In the genomic region with DNA sequence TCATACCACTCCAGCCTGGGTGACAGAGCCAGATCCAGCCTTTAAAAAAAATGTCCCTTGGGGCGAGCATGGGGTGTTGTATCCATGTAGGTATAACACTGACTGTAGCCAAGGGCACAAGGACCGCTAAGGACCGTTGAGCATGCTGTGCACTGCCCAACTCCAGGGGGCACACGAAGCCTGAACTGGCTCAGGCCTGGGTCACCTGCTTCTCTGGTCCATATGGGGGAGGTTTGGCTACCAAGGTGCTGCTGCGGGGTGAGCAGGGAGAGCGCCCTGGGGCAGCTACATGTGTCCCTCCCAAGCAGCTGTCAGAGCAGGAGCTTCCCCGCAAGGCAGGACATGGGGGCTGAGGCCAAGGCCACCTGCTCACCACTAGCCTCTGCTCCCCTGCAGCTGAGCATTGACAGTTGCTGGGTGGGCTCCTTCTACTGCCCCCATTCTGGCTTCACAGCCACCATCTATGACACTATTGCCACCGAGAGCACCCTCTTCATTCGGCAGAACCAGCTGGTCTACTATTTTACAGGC, we compare ENCODE assay signal across 31 cellular contexts. TPM values are rescaled to one million over a fixed set of nuclear protein-coding genes. Genes with fewer than 3 reads are reported as not detected.
A peak's percentile ranks its signal among the peaks of the same experiment; 100 is the strongest.
DNase-seq lines count a peak whose midpoint lies in the region; ATAC-seq and TF ChIP-seq lines count a peak whose summit lies in the region.
"Had no signal": no experiment of that assay in that cellular context is flagged by ENCODE, and none has a peak within 500 bp of the region (broad histone marks: within the 10 kb centered on the region; RNA-seq: fewer than 3 reads in every experiment).

No MANE protein-coding gene starts in this region.

- no peaks in the 10 kb centered on the region for H3K27me3 ChIP-seq in DND-41 (ENCODE audit: insufficient read depth, low read length, poor library complexity)
- H3K27me3 ChIP-seq in RWPE2 (ENCODE audit: insufficient read depth, poor library complexity, severe bottlenecking) = no peaks in the 10 kb centered on the region
- H3K27me3 ChIP-seq: Peyer's patch had no signal

- no peaks in the 10 kb centered on the region for H3K4me1 ChIP-seq in DND-41 (ENCODE audit: insufficient read depth, low read length)
- no peaks in the 10 kb centered on the region for H3K4me1 ChIP-seq in RWPE2 (ENCODE audit: insufficient read depth, poor library complexity, severe bottlenecking)
- H3K4me1 ChIP-seq: foreskin keratinocyte, heart left ventricle, Peyer's patch, prostate gland had no signal

- H4K20me1 ChIP-seq in DND-41 (ENCODE audit: insufficient read depth, low read length) = no peaks in the 10 kb centered on the region

- no peak overlapping the region for H3K4me3 ChIP-seq in DND-41 (ENCODE audit: low read depth in 1 of 2, low read length in 2 of 2)
- H3K4me3 ChIP-seq in RWPE2 (ENCODE audit: severe bottlenecking) = no peak overlapping the region
- H3K4me3 ChIP-seq: esophagus squamous epithelium, GM12878, heart left ventricle, Peyer's patch, prostate gland, skin epidermis had no signal

- DNase-seq in DMS 273 (lab: John Stamatoyannopoulos, UW; ENCODE audit: unreplicated experiment) = peak; percentile 60
- DNase-seq in DMS 273 treated with DMSO at 0.1 percent for 48 hours (lab: John Stamatoyannopoulos, UW) = no peak
- no peak for DNase-seq in DND-41
- DNase-seq in RWPE2 (ENCODE audit: low spot score) = peak; percentile 36
- peak; percentile 64 for DNase-seq in myocyte (ENCODE audit: low read depth)
- DNase-seq in AML-193 (lab: John Stamatoyannopoulos, UW) = no peak
- no peak for DNase-seq in putamen (ENCODE audit: low spot score)
- no peak for DNase-seq in cerebellum (ENCODE audit: low spot score)
- DNase-seq: activated CD4-positive, alpha-beta T cell treated with anti-CD3 and anti-CD28 coated beads for 36 hours; activated naive CD4-positive, alpha-beta T cell treated with anti-CD3 and anti-CD28 coated beads, Interleukin-2, amount 50 U/mL, for 16 hours; CD4-positive, CD25-positive, alpha-beta regulatory T cell; dermis blood vessel endothelial cell; EL; esophagus squamous epithelium; foreskin keratinocyte; heart left ventricle; kidney; naive B cell; NCI-H187; NCI-H526; Peyer's patch; SHP77 treated with DMSO at 0.1 percent for 48 hours; stimulated activated naive B cell treated with anti-CD40 and anti-IgM and Interleukin-4, amounts not matched to agents 10 μg/mL and 1 μg/mL and 100 μg/mL, for 72 hours; substantia nigra; SW 1271 had no signal

- H3K9me3 ChIP-seq in DND-41 (ENCODE audit: insufficient read depth, low read length, severe bottlenecking) (no peaks in the 10 kb centered on the region), RWPE2 (ENCODE audit: severe bottlenecking) (no peaks in the 10 kb centered on the region)
- H3K9me3 ChIP-seq: esophagus squamous epithelium, heart left ventricle, neutrophil, Peyer's patch, prostate gland had no signal

- H3K27ac ChIP-seq in DND-41 (ENCODE audit: low read length) (no peak overlapping the region), RWPE2 (ENCODE audit: poor library complexity, severe bottlenecking) (no peak overlapping the region)
- H3K27ac ChIP-seq: 22Rv1, esophagus squamous epithelium, foreskin keratinocyte, heart left ventricle, neutrophil, Peyer's patch, prostate gland, skin epidermis had no signal

- H3K36me3 ChIP-seq in DND-41 (ENCODE audit: insufficient read depth, low read length) = no peaks in the 10 kb centered on the region
- H3K36me3 ChIP-seq in RWPE2 (ENCODE audit: low read depth) = no peaks in the 10 kb centered on the region
- H3K36me3 ChIP-seq: esophagus squamous epithelium, heart left ventricle, neutrophil, Peyer's patch, prostate gland had no signal

- no peaks in the 10 kb centered on the region for H3K79me2 ChIP-seq in DND-41 (ENCODE audit: insufficient read depth, low read length)

- TF ChIP-seq CTCF in DND-41 (IDR thresholded peaks at IDR 0.05; ENCODE audit: borderline replicate concordance, extremely low read depth, low read length, poor library complexity, severe bottlenecking) (no peak), RWPE2 (IDR thresholded peaks at IDR 0.05; ENCODE audit: poor library complexity, severe bottlenecking) (no peak)

- 0 out of 3 replicates have a peak, but pooled peaks have one; percentile 5 for ATAC-seq in DND-41 (ENCODE audit: insufficient read depth, low read depth)
- no peak; the same call in 2 of the 3 replicates for ATAC-seq in RWPE2 (ENCODE audit: low read depth)
- ATAC-seq: activated CD4-positive, alpha-beta T cell treated with anti-CD3 and anti-CD28 coated beads for 36 hours; activated T-helper 17 cell treated with anti-CD3 and anti-CD28 coated beads, Interleukin-2, amount 50 U/mL, for 72 hours; foreskin keratinocyte; GM12878; stimulated activated naive B cell treated with anti-CD40 and anti-IgM and Interleukin-4, amounts not matched to agents 10 μg/mL and 1 μg/mL and 100 μg/mL, for 72 hours had no signal

- H2AFZ ChIP-seq in DND-41 (ENCODE audit: low read depth, low read length) = no peak overlapping the region

- no peak overlapping the region for H3K9ac ChIP-seq in DND-41 (ENCODE audit: low read depth, low read length)

- H3K4me2 ChIP-seq in DND-41 (ENCODE audit: insufficient read depth, low read length) = no peak overlapping the region

RNA-seq across cellular contexts. Expression of a gene that starts 16.3 kb away (rescaled TPM):
- total RNA-seq in myocyte (0.78 and 1.1 TPM in 2 replicates), cerebellum (27.9 TPM)
- 2.8 TPM for polyA plus RNA-seq in myocyte (2012)

RNA-seq across cellular contexts. Expression of a gene that starts 22.4 kb away (rescaled TPM):
- total RNA-seq in myocyte (391 and 475 TPM in 2 replicates), cerebellum (99.2 TPM)
- 391 TPM for polyA plus RNA-seq in myocyte (2012)

RNA-seq across cellular contexts. Expression of a gene that starts 32.3 kb away (rescaled TPM):
- total RNA-seq in myocyte (1.2 and 2.3 TPM in 2 replicates), cerebellum (1.7 TPM)
- 5.8 TPM for polyA plus RNA-seq in myocyte (2012)

RNA-seq across cellular contexts. Expression of a gene that starts 35.9 kb away (rescaled TPM):
- total RNA-seq in myocyte (0.36 and 0.59 TPM in 2 replicates), cerebellum (0.54 TPM)
- polyA plus RNA-seq in myocyte (2012) = 1.6 TPM
- total RNA-seq: GM12878 had no signal
- polyA plus RNA-seq: CD4-positive, CD25-positive, alpha-beta regulatory T cell; GM12878 had no signal

RNA-seq across cellular contexts. Expression of a gene that starts 36.2 kb away (rescaled TPM):
- 51.6 and 68.5 TPM in 2 replicates for total RNA-seq in myocyte
- 75.6 TPM for polyA plus RNA-seq in myocyte (2012)
- 25.5 TPM for total RNA-seq in cerebellum

Comparison
In these comparisons a context has a peak if more than half of its experiments do, and no peak if none do; other contexts are left out.
1. DNase-seq: peak in DMS 273 (single experiment), RWPE2 (single experiment) and myocyte (single experiment); none in DMS 273 treated with DMSO at 0.1 percent for 48 hours (single experiment), DND-41 (single experiment), AML-193 (0 of 2), putamen (single experiment) and cerebellum (single experiment).
2. RNA of a gene that starts 16.3 kb away (total RNA-seq): 27.9 TPM in cerebellum (single experiment); 0.78 to 1.1 TPM in myocyte; every median in the first group is over 10 times any median in the second.